ENCODE assay signal across 11 cellular contexts in the genomic region with DNA sequence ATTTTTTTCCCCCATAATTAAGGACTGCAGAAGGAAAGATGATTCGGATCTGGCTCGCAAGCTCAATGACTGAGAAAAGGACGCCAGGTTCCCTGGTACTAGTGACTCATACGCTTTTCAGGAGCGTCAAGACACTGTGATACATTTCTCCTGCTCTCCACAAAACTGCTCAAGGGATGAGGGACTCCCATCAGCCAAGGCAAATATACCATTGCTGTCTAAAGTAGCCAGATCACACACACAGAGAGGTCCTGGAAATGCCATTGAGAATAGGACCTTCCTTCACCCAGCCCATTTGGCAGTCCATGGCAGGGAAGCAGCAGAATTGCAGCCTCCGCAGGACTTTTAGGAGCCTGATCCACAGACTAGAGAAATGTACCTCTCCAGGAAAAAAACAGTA.
DNase-seq lines count a peak whose midpoint lies in the region; ATAC-seq and TF ChIP-seq lines count a peak whose summit lies in the region.
"Had no signal": no experiment of that assay in that cellular context is flagged by ENCODE, and none has a peak within 500 bp of the region (broad histone marks: within the 10 kb centered on the region; RNA-seq: fewer than 3 reads in every experiment).

No MANE protein-coding gene starts in this region.

- ATAC-seq in HG02870 (IDR thresholded peaks at IDR 0.05; ENCODE audit: unreplicated experiment), result no peak
- ATAC-seq in HG02678 (IDR thresholded peaks at IDR 0.05; ENCODE audit: unreplicated experiment), result no peak
- ATAC-seq in GM21526 (IDR thresholded peaks at IDR 0.05; ENCODE audit: low FRiP score, unreplicated experiment), result no peak

- TF ChIP-seq CTCF in CD14-positive monocyte (IDR thresholded peaks at IDR 0.05), result no peak

- peaks cover 0 to 5% (median 2%) of the 10 kb centered on the region in 3 donors for H3K27me3 Mint-ChIP-seq in CD14-positive monocyte (ENCODE audit: low read depth in 3 of 3)

- H3K4me1 Mint-ChIP-seq in CD14-positive monocyte, result peaks cover 47% of the 10 kb centered on the region

- DNase-seq in CD14-positive monocyte (ENCODE audit: low spot score) (no peak), amniotic epithelial cell (ENCODE audit: low read depth) (peak; percentile 54), glomerular visceral epithelial cell (ENCODE audit: extremely low spot score) (peak; percentile 57), skeletal muscle cell (ENCODE audit: low read depth) (peak; percentile 81), NCI-H187 treated with DMSO at 0.1 percent for 48 hours (lab: John Stamatoyannopoulos, UW) (no peak)
- DNase-seq: activated T-cell treated with anti-CD3 and anti-CD28 coated beads for 4 hours, NCI-H1436 had no signal

- no peak overlapping the region for H3K4me3 Mint-ChIP-seq in CD14-positive monocyte

- H3K4me3 ChIP-seq in skeletal muscle cell (ENCODE audit: low read depth, low read length), result no peak overlapping the region
- H3K4me3 ChIP-seq: SK-N-MC had no signal

- H3K9me3 Mint-ChIP-seq in CD14-positive monocyte, result peaks cover 0 to 9% (median 3%) of the 10 kb centered on the region in 7 donors

- peak overlapping the region in 4 of 7 donors; percentile 70 to 89 (median 80) for H3K27ac Mint-ChIP-seq in CD14-positive monocyte

- peaks cover 7 to 8% of the 10 kb centered on the region in 2 donors for H3K36me3 Mint-ChIP-seq in CD14-positive monocyte

- intact Hi-C loops in CD14-positive monocyte (cut with micrococcal nuclease), result no loop called here

Comparison
In these comparisons a context has a peak if more than half of its experiments do, and no peak if none do; other contexts are left out.
1. DNase-seq: peak in amniotic epithelial cell (single experiment), glomerular visceral epithelial cell (single experiment) and skeletal muscle cell (single experiment); none in CD14-positive monocyte (single experiment) and NCI-H187 treated with DMSO at 0.1 percent for 48 hours (single experiment).